29 cellular contexts compared by ENCODE assay signal in the genomic region with DNA sequence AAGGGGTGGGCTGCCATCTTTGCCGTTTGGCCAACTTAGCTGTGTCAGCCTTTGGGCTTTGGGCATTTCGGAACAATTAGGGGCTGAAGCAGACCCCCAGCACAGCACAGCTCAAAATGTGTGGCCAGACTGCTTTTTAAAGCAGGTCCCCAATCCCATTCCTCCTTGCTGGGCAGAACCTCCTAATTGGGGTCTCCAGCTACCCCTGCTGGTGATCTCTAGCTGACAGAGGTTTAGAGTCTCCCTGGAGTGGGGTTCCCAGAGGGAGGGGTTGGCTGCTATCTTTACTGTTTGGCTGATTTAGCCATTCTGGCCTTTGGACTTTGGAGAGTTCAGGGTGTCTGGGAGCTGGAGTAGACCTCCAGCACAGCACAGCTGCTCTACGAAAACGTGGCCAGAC.
"Had no signal": no experiment of that assay in that cellular context is flagged by ENCODE, and none has a peak within 500 bp of the region (broad histone marks: within the 10 kb centered on the region; RNA-seq: fewer than 3 reads in every experiment).

No MANE protein-coding gene starts in this region.

- H3K27me3 Mint-ChIP-seq: activated CD8-positive, alpha-beta T cell treated with anti-CD3 and anti-CD28 coated beads for 36 hours; activated naive CD8-positive, alpha-beta T cell; central memory CD8-positive, alpha-beta T cell; dendritic cell treated with granulocyte-macrophage colony-stimulating factor and Interleukin-4, amounts not matched to agents 40 ng/mL and 50 ng/mL, for 4 days had no signal

- H3K4me1 Mint-ChIP-seq: activated T-helper 17 cell treated with anti-CD3 and anti-CD28 coated beads, Interleukin-2, amount 50 U/mL, for 72 hours; central memory CD8-positive, alpha-beta T cell had no signal

- H3K9me3 ChIP-seq: esophagus muscularis mucosa, gastrocnemius medialis, heart left ventricle had no signal

- H3K27ac ChIP-seq: brain microvascular endothelial cell, coronary artery, dorsolateral prefrontal cortex, esophagus muscularis mucosa, foreskin keratinocyte, gastrocnemius medialis, heart left ventricle had no signal

- H3K27ac Mint-ChIP-seq: activated CD8-positive, alpha-beta T cell treated with anti-CD3 and anti-CD28 coated beads for 36 hours; activated naive CD8-positive, alpha-beta T cell; activated T-helper 17 cell treated with anti-CD3 and anti-CD28 coated beads, Interleukin-2, amount 50 U/mL, for 72 hours; dendritic cell treated with granulocyte-macrophage colony-stimulating factor and Interleukin-4, amounts not matched to agents 40 ng/mL and 50 ng/mL, for 4 days had no signal

- H3K27me3 ChIP-seq: brain microvascular endothelial cell, esophagus muscularis mucosa, foreskin keratinocyte, gastrocnemius medialis had no signal

- H3K4me1 ChIP-seq: esophagus muscularis mucosa, foreskin keratinocyte, gastrocnemius medialis, heart left ventricle had no signal

- H3K9me3 Mint-ChIP-seq: activated CD8-positive, alpha-beta T cell treated with anti-CD3 and anti-CD28 coated beads for 36 hours; activated T-cell treated with anti-CD3 and anti-CD28 coated beads, Interleukin-2, amount 50 U/mL, for 4 hours; dendritic cell treated with granulocyte-macrophage colony-stimulating factor and Interleukin-4, amounts not matched to agents 40 ng/mL and 50 ng/mL, for 4 days had no signal

- H3K36me3 Mint-ChIP-seq: activated naive CD8-positive, alpha-beta T cell had no signal

- ATAC-seq: activated CD8-positive, alpha-beta T cell treated with anti-CD3 and anti-CD28 coated beads for 36 hours; activated T-cell treated with anti-CD3 and anti-CD28 coated beads, Interleukin-2, amount 50 U/mL, for 4 hours; activated T-helper 17 cell treated with anti-CD3 and anti-CD28 coated beads, Interleukin-2, amount 50 U/mL, for 72 hours; foreskin keratinocyte; gastrocnemius medialis; heart left ventricle had no signal

- H3K4me3 Mint-ChIP-seq: activated CD8-positive, alpha-beta T cell treated with anti-CD3 and anti-CD28 coated beads for 36 hours; activated naive CD8-positive, alpha-beta T cell; activated T-cell treated with anti-CD3 and anti-CD28 coated beads, Interleukin-2, amount 50 U/mL, for 4 hours; activated T-helper 17 cell treated with anti-CD3 and anti-CD28 coated beads, Interleukin-2, amount 50 U/mL, for 72 hours; central memory CD8-positive, alpha-beta T cell; dendritic cell treated with granulocyte-macrophage colony-stimulating factor and Interleukin-4, amounts not matched to agents 40 ng/mL and 50 ng/mL, for 4 days had no signal

- DNase-seq: activated CD4-positive, alpha-beta T cell treated with anti-CD3 and anti-CD28 coated beads for 48 hours; activated CD4-positive, alpha-beta T cell treated with anti-CD3 and anti-CD28 coated beads, Interleukin-2, amount 50 U/mL, for 1 hour; activated CD4-positive, alpha-beta T cell treated with anti-CD3 and anti-CD28 coated beads, Interleukin-2, amount 50 U/mL, for 48 hours; activated CD8-positive, alpha-beta memory T cell treated with anti-CD3 and anti-CD28 coated beads for 24 hours; activated CD8-positive, alpha-beta T cell treated with anti-CD3 and anti-CD28 coated beads for 36 hours; activated effector memory CD4-positive, alpha-beta T cell treated with Interleukin-2 at 50 U/mL for 16 hours; activated gamma-delta T cell treated with Interleukin-2 at 50 U/mL for 16 hours; activated naive CD4-positive, alpha-beta T cell treated with anti-CD3 and anti-CD28 coated beads, Interleukin-2, amount 50 U/mL, for 16 hours; activated naive CD4-positive, alpha-beta T cell treated with Interleukin-2 at 50 U/mL for 16 hours; activated T-cell treated with anti-CD3 and anti-CD28 coated beads, Interleukin-2, amount 50 U/mL, for 4 hours; amniotic stem cell; anterior cingulate cortex; brain microvascular endothelial cell; dorsolateral prefrontal cortex; effector memory CD4-positive, alpha-beta T cell; erythroblast; foreskin keratinocyte; gastrocnemius medialis; glutamatergic neuron; heart left ventricle; T-helper 2 cell had no signal

- FAIRE-seq: astrocyte, bronchial epithelial cell had no signal

- H3K4me3 ChIP-seq: coronary artery, dorsolateral prefrontal cortex, esophagus muscularis mucosa, gastrocnemius medialis, heart left ventricle had no signal

- H3K36me3 ChIP-seq: brain microvascular endothelial cell, esophagus muscularis mucosa, gastrocnemius medialis, heart left ventricle had no signal
